8 cellular contexts compared by ENCODE assay signal in the genomic region with DNA sequence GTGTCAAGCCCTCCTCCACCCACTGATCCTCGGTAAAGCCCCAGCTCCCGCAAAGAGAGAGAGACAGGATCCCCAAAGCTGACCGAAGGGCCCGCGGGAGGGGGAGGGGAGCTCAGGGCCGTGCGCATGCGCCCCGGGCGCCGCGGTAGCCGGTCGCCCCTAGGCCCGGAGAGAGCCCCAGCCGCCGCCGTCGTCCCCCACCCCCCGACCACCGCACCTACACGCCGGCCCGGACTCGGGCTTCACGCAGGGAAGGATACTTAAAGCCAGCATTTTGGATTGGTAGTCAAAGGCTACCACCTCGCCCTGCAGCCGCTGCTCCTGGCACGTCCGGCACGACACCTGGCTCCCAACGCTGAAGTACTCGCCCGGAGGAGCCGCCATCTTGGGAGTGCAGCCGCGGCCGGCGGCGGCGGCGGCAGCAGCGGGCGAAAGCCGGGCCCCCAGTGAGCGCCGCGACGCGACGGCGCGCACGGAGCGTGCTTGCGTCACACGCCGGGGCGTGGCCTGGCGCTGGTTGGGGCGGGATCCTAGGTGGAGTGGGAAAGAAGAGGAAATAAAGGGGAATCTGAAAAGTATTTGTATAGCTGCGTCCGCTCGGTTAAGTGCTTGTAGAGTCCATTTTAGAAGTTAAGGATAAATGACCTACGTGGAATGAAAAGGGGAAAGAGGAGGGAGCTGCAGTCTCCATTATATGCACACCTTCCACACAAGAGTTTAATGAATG. TPM values are rescaled to one million over a fixed set of nuclear protein-coding genes. Genes with fewer than 3 reads are reported as not detected.
DNase-seq lines count a peak whose midpoint lies in the region; ATAC-seq and TF ChIP-seq lines count a peak whose summit lies in the region.

A gene (minus strand): TSS at position 468 of the 727 bp plus-strand sequence. CDS start 84 bp downstream, at position 384.

- H3K27ac Mint-ChIP-seq in activated T-helper 17 cell treated with anti-CD3 and anti-CD28 coated beads, Interleukin-2, amount 50 U/mL, for 72 hours: peak within 1 kb of the TSS; percentile 100
- H3K27ac Mint-ChIP-seq in naive thymus-derived CD8-positive, alpha-beta T cell: peak within 1 kb of the TSS; percentile 92 to 99 (median 96)
- H3K27ac Mint-ChIP-seq in stimulated activated memory B cell treated with anti-CD40 and anti-IgM and Interleukin-4, amounts not matched to agents 10 μg/mL and 1 μg/mL and 100 μg/mL, for 72 hours: peak within 1 kb of the TSS; percentile 87

- H3K9me3 Mint-ChIP-seq in activated T-helper 17 cell treated with anti-CD3 and anti-CD28 coated beads, Interleukin-2, amount 50 U/mL, for 72 hours: no peaks in the 10 kb centered on the region
- H3K9me3 Mint-ChIP-seq in naive thymus-derived CD8-positive, alpha-beta T cell: no peaks in the 10 kb centered on the region
- no peaks in the 10 kb centered on the region for H3K9me3 Mint-ChIP-seq in stimulated activated memory B cell treated with anti-CD40 and anti-IgM and Interleukin-4, amounts not matched to agents 10 μg/mL and 1 μg/mL and 100 μg/mL, for 72 hours

- in situ Hi-C loops in GM23248 (cut with MboI): no loop called here

- peak within 1 kb of the TSS; percentile 88 for H2AFZ ChIP-seq in GM23248

- H3K27ac ChIP-seq in GM23248 (peak within 1 kb of the TSS; percentile 95), RWPE2 (ENCODE audit: poor library complexity, severe bottlenecking) (peak within 1 kb of the TSS; percentile 84)

- H3K4me3 Mint-ChIP-seq in activated T-helper 17 cell treated with anti-CD3 and anti-CD28 coated beads, Interleukin-2, amount 50 U/mL, for 72 hours: peak within 1 kb of the TSS; percentile 100
- H3K4me3 Mint-ChIP-seq in naive thymus-derived CD8-positive, alpha-beta T cell: peak within 1 kb of the TSS; percentile 86 to 97 (median 95)
- peak within 1 kb of the TSS; percentile 90 for H3K4me3 Mint-ChIP-seq in stimulated activated memory B cell treated with anti-CD40 and anti-IgM and Interleukin-4, amounts not matched to agents 10 μg/mL and 1 μg/mL and 100 μg/mL, for 72 hours

- no peak for TF ChIP-seq CTCF in LNCaP clone FGC (IDR thresholded peaks at IDR 0.05; ENCODE audit: control insufficient read depth, extremely low read depth, insufficient read depth)
- no peak for TF ChIP-seq CTCF in RWPE2 (IDR thresholded peaks at IDR 0.05; ENCODE audit: poor library complexity, severe bottlenecking)
- TF ChIP-seq CTCF in fibroblast of mammary gland (conservative IDR thresholded peaks at IDR 0.05; ENCODE audit: control insufficient read depth, insufficient read depth, low read depth, low read length): no peak

- H3K4me1 Mint-ChIP-seq in activated T-helper 17 cell treated with anti-CD3 and anti-CD28 coated beads, Interleukin-2, amount 50 U/mL, for 72 hours: peaks cover 30% of the 10 kb centered on the region
- H3K4me1 Mint-ChIP-seq in naive thymus-derived CD8-positive, alpha-beta T cell: peaks cover 28 to 60% (median 55%) of the 10 kb centered on the region in 4 donors
- H3K4me1 Mint-ChIP-seq in stimulated activated memory B cell treated with anti-CD40 and anti-IgM and Interleukin-4, amounts not matched to agents 10 μg/mL and 1 μg/mL and 100 μg/mL, for 72 hours: peaks cover 43% of the 10 kb centered on the region

- H3K4me3 ChIP-seq in GM23248: peak within 1 kb of the TSS; percentile 100
- peak within 1 kb of the TSS; percentile 86 for H3K4me3 ChIP-seq in LNCaP clone FGC (ENCODE audit: low read depth, low read length)
- peak within 1 kb of the TSS; percentile 90 for H3K4me3 ChIP-seq in RWPE2 (ENCODE audit: severe bottlenecking)
- peak within 1 kb of the TSS; percentile 74 for H3K4me3 ChIP-seq in fibroblast of mammary gland (ENCODE audit: control insufficient read depth, low read depth, low read length)

- no peaks in the 10 kb centered on the region for H4K20me1 ChIP-seq in GM23248 (ENCODE audit: insufficient read depth)

- no peaks in the 10 kb centered on the region for H3K27me3 ChIP-seq in GM23248 (replicated peaks; ENCODE audit: insufficient read depth)
- no peaks in the 10 kb centered on the region for H3K27me3 ChIP-seq in RWPE2 (ENCODE audit: insufficient read depth, poor library complexity, severe bottlenecking)

- H3F3A ChIP-seq in GM23248 (ENCODE audit: insufficient read depth): peaks cover 40% of the 10 kb centered on the region

- H3K79me2 ChIP-seq in GM23248 (ENCODE audit: insufficient read depth): peaks cover 65% of the 10 kb centered on the region

- peaks cover 44% of the 10 kb centered on the region for H3K36me3 Mint-ChIP-seq in activated T-helper 17 cell treated with anti-CD3 and anti-CD28 coated beads, Interleukin-2, amount 50 U/mL, for 72 hours (ENCODE audit: low read depth)
- peaks cover 0 to 31% (median 6%) of the 10 kb centered on the region in 3 donors for H3K36me3 Mint-ChIP-seq in naive thymus-derived CD8-positive, alpha-beta T cell
- H3K36me3 Mint-ChIP-seq in stimulated activated memory B cell treated with anti-CD40 and anti-IgM and Interleukin-4, amounts not matched to agents 10 μg/mL and 1 μg/mL and 100 μg/mL, for 72 hours: peaks cover 20% of the 10 kb centered on the region

- H3K4me1 ChIP-seq in GM23248 (ENCODE audit: insufficient read depth) (peaks cover 23% of the 10 kb centered on the region), RWPE2 (ENCODE audit: insufficient read depth, poor library complexity, severe bottlenecking) (peaks cover 9% of the 10 kb centered on the region)

- no peaks in the 10 kb centered on the region for H3K9me2 ChIP-seq in GM23248 (ENCODE audit: insufficient read depth)

- POLR2A ChIA-PET in naive thymus-derived CD8-positive, alpha-beta T cell (lab: Charles Lee): interaction anchor here (0.6 to 1.3 kb wide), 6 partner anchors 10 to 437 kb away, joined by 3 to 4 read pairs (median 3); a partner anchor contains a TSS

- DNase-seq in DMS153 treated with DMSO at 0.1 percent for 48 hours (lab: John Stamatoyannopoulos, UW; ENCODE audit: unreplicated experiment) (peak; percentile 84), GM23248 (peak; percentile 94), LNCaP clone FGC (ENCODE audit: low read depth) (no peak), RWPE2 (ENCODE audit: low spot score) (no peak), fibroblast of mammary gland (ENCODE audit: low read depth) (peak; percentile 88)
- peak; percentile 82 to 91 (median 89) for DNase-seq in naive thymus-derived CD8-positive, alpha-beta T cell

- H3K27me3 Mint-ChIP-seq in activated T-helper 17 cell treated with anti-CD3 and anti-CD28 coated beads, Interleukin-2, amount 50 U/mL, for 72 hours: no peaks in the 10 kb centered on the region
- H3K27me3 Mint-ChIP-seq in naive thymus-derived CD8-positive, alpha-beta T cell: no peaks in the 10 kb centered on the region
- H3K27me3 Mint-ChIP-seq in stimulated activated memory B cell treated with anti-CD40 and anti-IgM and Interleukin-4, amounts not matched to agents 10 μg/mL and 1 μg/mL and 100 μg/mL, for 72 hours: no peaks in the 10 kb centered on the region

- H3K9me3 ChIP-seq in GM23248 (ENCODE audit: low read depth) (no peaks in the 10 kb centered on the region), RWPE2 (ENCODE audit: severe bottlenecking) (no peaks in the 10 kb centered on the region)

- peak; percentile 71 for ATAC-seq in RWPE2 (ENCODE audit: low read depth)
- peak; percentile 80 for ATAC-seq in activated T-helper 17 cell treated with anti-CD3 and anti-CD28 coated beads, Interleukin-2, amount 50 U/mL, for 72 hours (replicated peaks)
- ATAC-seq in naive thymus-derived CD8-positive, alpha-beta T cell: peak; percentile 74 to 86
- ATAC-seq in stimulated activated memory B cell treated with anti-CD40 and anti-IgM and Interleukin-4, amounts not matched to agents 10 μg/mL and 1 μg/mL and 100 μg/mL, for 72 hours: peak; percentile 89

- peak within 1 kb of the TSS; percentile 99 for H3K9ac ChIP-seq in GM23248

- 1 to 2% methylated on average over 56 to 65 of the region's 65 CpGs for WGBS in GM23248 (ENCODE audit: low coverage in 1 of 2, low lambda C conversion rate in 2 of 2, missing lambda C conversion rate in 2 of 2), 2 experiments

- H3K36me3 ChIP-seq in GM23248 (ENCODE audit: low read depth): peaks cover 10% of the 10 kb centered on the region
- H3K36me3 ChIP-seq in RWPE2 (ENCODE audit: low read depth): peaks cover 31% of the 10 kb centered on the region

- H3K4me2 ChIP-seq in GM23248 (ENCODE audit: unreplicated experiment): peak within 1 kb of the TSS; percentile 97

RNA-seq across cellular contexts. Expression of the gene that starts here (rescaled TPM):
- 36.1 and 49.4 TPM in 2 replicates for total RNA-seq in GM23248 (2014; rRNA removed; shearing (Covaris generic))
- polyA plus RNA-seq in GM23248 (2016; fragmentation: Nextera tagmentation; extraction: Ambion mirVana): 122 and 125 TPM in 2 replicates
- 10 to 100 TPM; 78.6 to 87.6 TPM for total RNA-seq in activated T-helper 17 cell treated with anti-CD3 and anti-CD28 coated beads, Interleukin-2, amount 50 U/mL, for 72 hours
- total RNA-seq in naive thymus-derived CD8-positive, alpha-beta T cell: 10 to 100 TPM; 33.3 to 36.0 TPM
- 10 to 100 TPM; 63.4 to 82.6 (median 66.7) TPM for polyA plus RNA-seq in naive thymus-derived CD8-positive, alpha-beta T cell

Comparison
In these comparisons a context has a peak if more than half of its experiments do, and no peak if none do; other contexts are left out.
1. DNase-seq: peak in DMS153 treated with DMSO at 0.1 percent for 48 hours (single experiment), GM23248 (single experiment), fibroblast of mammary gland (single experiment) and naive thymus-derived CD8-positive, alpha-beta T cell (10 of 10); none in LNCaP clone FGC (single experiment) and RWPE2 (single experiment).
2. Peak in every context shown above with its lines, with median percentiles within 50 percentile points of each other: H3K4me3 ChIP-seq, ATAC-seq, H3K27ac Mint-ChIP-seq and H3K4me3 Mint-ChIP-seq.